Comparison of ENCODE assay signal across 19 cellular contexts in the genomic region with DNA sequence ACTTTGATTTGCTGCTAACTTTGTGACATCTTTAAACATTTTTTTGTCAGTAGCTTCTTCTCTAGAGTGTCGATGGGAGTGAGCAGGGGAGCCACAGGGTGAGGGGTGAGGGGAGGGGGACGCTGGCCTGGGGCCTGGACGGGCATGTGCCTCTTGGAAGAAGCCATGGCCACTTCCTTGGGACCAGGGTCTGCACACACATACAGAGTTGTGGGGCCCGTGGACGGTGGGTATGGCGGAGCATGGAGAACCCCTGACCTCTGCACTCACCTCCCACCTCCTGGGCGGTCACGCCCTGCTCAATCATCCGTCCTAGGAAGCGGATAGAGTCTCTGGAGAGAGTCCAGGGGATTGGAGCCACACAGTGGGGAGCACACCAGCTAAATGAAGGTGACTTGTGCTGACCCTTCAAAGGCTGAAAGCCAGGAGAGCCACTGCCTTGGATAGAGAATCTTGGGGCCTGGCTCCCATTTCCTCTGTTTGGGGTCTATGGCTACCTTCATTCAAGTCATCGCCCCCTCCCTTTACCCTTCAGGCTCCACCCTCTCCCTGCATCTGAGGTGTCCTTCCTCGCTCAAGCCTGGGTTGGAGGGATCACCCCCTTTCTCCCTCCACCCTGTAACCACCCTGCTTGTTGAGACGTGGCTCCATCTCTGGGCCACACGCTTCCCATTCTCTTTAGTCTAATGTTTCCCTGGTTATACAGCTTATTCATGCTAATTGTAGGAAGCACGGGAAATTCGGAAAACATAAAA.
DNase-seq lines count a peak whose midpoint lies in the region; ATAC-seq and TF ChIP-seq lines count a peak whose summit lies in the region.
"Had no signal": no experiment of that assay in that cellular context is flagged by ENCODE, and none has a peak within 500 bp of the region (broad histone marks: within the 10 kb centered on the region; RNA-seq: fewer than 3 reads in every experiment).

No MANE protein-coding gene starts in this region.

- H3K4me3 Mint-ChIP-seq in mesothelial cell of epicardium, result no peak overlapping the region
- no peak overlapping the region for H3K4me3 Mint-ChIP-seq in activated CD4-positive, alpha-beta T cell treated with anti-CD3 and anti-CD28 coated beads for 36 hours
- H3K4me3 Mint-ChIP-seq: CD8-positive, alpha-beta T cell; GM23338 had no signal

- no peaks in the 10 kb centered on the region for H4K20me1 ChIP-seq in BLaER1

- TF ChIP-seq POLR2A in spleen (IDR thresholded peaks at IDR 0.05), result no peak

- H3K9ac ChIP-seq in BLaER1, result peak overlapping the region; percentile 9; the same call in 1 of the 2 replicates

- H3K4me2 ChIP-seq in BLaER1, result peak overlapping the region; percentile 84
- H3K4me2 ChIP-seq: GM23338 had no signal

- H3K27me3 Mint-ChIP-seq in mesothelial cell of epicardium (ENCODE audit: low read depth), result no peaks in the 10 kb centered on the region
- no peaks in the 10 kb centered on the region for H3K27me3 Mint-ChIP-seq in activated CD4-positive, alpha-beta T cell treated with anti-CD3 and anti-CD28 coated beads for 36 hours

- H3K27ac Mint-ChIP-seq in mesothelial cell of epicardium, result peak overlapping the region; percentile 66
- no peak overlapping the region for H3K27ac Mint-ChIP-seq in activated CD4-positive, alpha-beta T cell treated with anti-CD3 and anti-CD28 coated beads for 36 hours
- H3K27ac Mint-ChIP-seq: CD8-positive, alpha-beta T cell; GM23338 had no signal

- H3K9me3 ChIP-seq in BLaER1 (no peaks in the 10 kb centered on the region), spleen (peaks cover 0 to 14% (median 7%) of the 10 kb centered on the region in 8 donors)
- H3K9me3 ChIP-seq: Peyer's patch had no signal

- no peak for TF ChIP-seq CTCF in RWPE1 (conservative IDR thresholded peaks at IDR 0.05; ENCODE audit: low read depth)
- TF ChIP-seq CTCF in mesothelial cell of epicardium (IDR thresholded peaks at IDR 0.05; ENCODE audit: unreplicated experiment), result no peak
- no peak for TF ChIP-seq CTCF in spleen (IDR thresholded peaks at IDR 0.05 in 8 of 11, conservative IDR thresholded peaks at IDR 0.05 in 3 of 11)

- DNase-seq in RWPE1 (ENCODE audit: low spot score) (no peak), mesothelial cell of epicardium (ENCODE audit: low spot score in 2 of 2, unreplicated experiment in 2 of 2) (no peak), spleen (peak; percentile 66)
- no peak for DNase-seq in activated CD8-positive, alpha-beta memory T cell treated with anti-CD3 and anti-CD28 coated beads for 24 hours
- DNase-seq in activated CD8-positive, alpha-beta memory T cell treated with anti-CD3 and anti-CD28 coated beads, Interleukin-2, amount 50 U/mL, for 4 hours, result no peak
- no peak for DNase-seq in activated CD4-positive, alpha-beta T cell treated with anti-CD3 and anti-CD28 coated beads for 36 hours
- DNase-seq: CD8-positive, alpha-beta T cell; DMS53; EL; NCI-H1105; NCI-H2081 treated with DMSO at 0.1 percent for 48 hours had no signal

- H3K36me3 ChIP-seq in BLaER1, result no peaks in the 10 kb centered on the region
- H3K36me3 ChIP-seq in spleen, result no peaks in the 10 kb centered on the region
- H3K36me3 ChIP-seq: Peyer's patch had no signal

- H3K27me3 ChIP-seq in BLaER1 (no peaks in the 10 kb centered on the region), spleen (replicated peaks in 1 of 7) (no peaks in the 10 kb centered on the region)
- H3K27me3 ChIP-seq: Peyer's patch had no signal

- CTCF ChIA-PET in RWPE1 (lab: Yijun Ruan, JAX), result interaction anchor here (0.6 to 1.0 kb wide), 2 partner anchors 19 to 28 kb away, joined by 3 to 4 read pairs; no protein-coding TSS in a partner anchor
- CTCF ChIA-PET in activated CD4-positive, alpha-beta T cell treated with anti-CD3 and anti-CD28 coated beads for 36 hours (lab: Charles Lee), result interaction anchor here (1.1 to 2.1 kb wide), 3 partner anchors 22 to 91 kb away, joined by 3 to 5 read pairs (median 5); no protein-coding TSS in a partner anchor

- POLR2A ChIA-PET in RWPE1 (lab: Yijun Ruan, JAX; ENCODE audit: low non-redundant PET), result no interaction called here
- POLR2A ChIA-PET in activated CD4-positive, alpha-beta T cell treated with anti-CD3 and anti-CD28 coated beads for 36 hours (lab: Charles Lee), result no interaction called here

- no peaks in the 10 kb centered on the region for H3K36me3 Mint-ChIP-seq in mesothelial cell of epicardium
- no peaks in the 10 kb centered on the region for H3K36me3 Mint-ChIP-seq in activated CD4-positive, alpha-beta T cell treated with anti-CD3 and anti-CD28 coated beads for 36 hours (ENCODE audit: low read depth)
- H3K36me3 Mint-ChIP-seq: CD8-positive, alpha-beta T cell had no signal

- peaks cover 68% of the 10 kb centered on the region for H3K4me1 ChIP-seq in BLaER1
- peaks cover 0 to 16% (median 0%) of the 10 kb centered on the region in 6 donors for H3K4me1 ChIP-seq in spleen

- H3K9me3 Mint-ChIP-seq in mesothelial cell of epicardium, result peaks cover 5% of the 10 kb centered on the region
- H3K9me3 Mint-ChIP-seq in activated CD4-positive, alpha-beta T cell treated with anti-CD3 and anti-CD28 coated beads for 36 hours (ENCODE audit: low read depth), result no peaks in the 10 kb centered on the region
- H3K9me3 Mint-ChIP-seq: GM23338 had no signal

- H3K27ac ChIP-seq in BLaER1 (peak overlapping the region; percentile 58), RWPE1 (peak overlapping the region; percentile 85), spleen (no peak overlapping the region)

- no peak for ATAC-seq in GM19324 (IDR thresholded peaks at IDR 0.05; ENCODE audit: low FRiP score, unreplicated experiment)
- ATAC-seq in activated CD4-positive, alpha-beta T cell treated with anti-CD3 and anti-CD28 coated beads for 36 hours, result no peak
- ATAC-seq: CD8-positive, alpha-beta T cell; GM12878; GM23338; HCT116; K562; Right ventricle myocardium inferior had no signal

- H3K4me1 Mint-ChIP-seq in mesothelial cell of epicardium, result peaks cover 60% of the 10 kb centered on the region
- H3K4me1 Mint-ChIP-seq in activated CD4-positive, alpha-beta T cell treated with anti-CD3 and anti-CD28 coated beads for 36 hours, result peaks cover 5% of the 10 kb centered on the region

- H3K4me3 ChIP-seq in BLaER1 (no peak overlapping the region), spleen (no peak overlapping the region)
- H3K4me3 ChIP-seq: GM12878, GM23338, K562, Peyer's patch had no signal

- WGBS in spleen, 5 donors, result 87 to 94% (median 91%) methylated on average over 16 of the region's 16 CpGs

- intact Hi-C loops in spleen (cut with DNase I; ENCODE audit: low total_unique reads), result loop anchor here (10.0 kb wide), 1 partner anchor 689 kb away; no protein-coding TSS in a partner anchor
- intact Hi-C loops in activated CD4-positive, alpha-beta T cell treated with anti-CD3 and anti-CD28 coated beads for 36 hours (cut with DNase I, micrococcal nuclease), result loop anchor here in 1 of 2 experiments (5.0 kb wide), 1 partner anchor 276 kb away; no protein-coding TSS in a partner anchor

Comparison
In these comparisons a context has a peak if more than half of its experiments do, and no peak if none do; other contexts are left out.
1. H3K27ac ChIP-seq: peak in BLaER1 (single experiment) and RWPE1 (single experiment); none in spleen (0 of 8).